18 cellular contexts compared by ENCODE assay signal in genomic region chr3:187848396-187848795, GRCh38.
DNase-seq lines count a peak whose midpoint lies in the region; ATAC-seq and TF ChIP-seq lines count a peak whose summit lies in the region.
"Had no signal": no experiment of that assay in that cellular context is flagged by ENCODE, and none has a peak within 500 bp of the region (broad histone marks: within the 10 kb centered on the region; RNA-seq: fewer than 3 reads in every experiment).

No MANE protein-coding gene starts in this region.

- no peak overlapping the region for H2BK5ac ChIP-seq in mesenchymal stem cell (ENCODE audit: low read depth, low read length, poor library complexity, severe bottlenecking)

- DNase-seq in CD14-positive monocyte (ENCODE audit: low spot score) (no peak), GM23248 (peak; percentile 34), amniotic epithelial cell (ENCODE audit: low read depth) (peak; percentile 24), mesenchymal stem cell (no peak), NCI-H82 treated with DMSO at 0.1 percent for 48 hours (lab: John Stamatoyannopoulos, UW; ENCODE audit: unreplicated experiment) (no peak)
- no peak for DNase-seq in CD8-positive, alpha-beta T cell
- DNase-seq: C1 segment of cervical spinal cord; CD4-positive, CD25-positive, alpha-beta regulatory T cell; CD8-positive, alpha-beta memory T cell; DMS 273 treated with DMSO at 0.1 percent for 48 hours; DMS79; EL; GDM1; H7; HCEC 1CT had no signal

- H3K79me1 ChIP-seq in mesenchymal stem cell (replicated peaks; ENCODE audit: low read length, poor library complexity, severe bottlenecking), result no peaks in the 10 kb centered on the region

- no peak overlapping the region for H4K91ac ChIP-seq in mesenchymal stem cell (ENCODE audit: low read length)

- POLR2A ChIA-PET in CD8-positive, alpha-beta T cell (lab: Charles Lee), result no interaction called here

- H3K4me1 ChIP-seq in GM23248 (ENCODE audit: insufficient read depth), result no peaks in the 10 kb centered on the region
- H3K4me1 ChIP-seq in neutrophil (ENCODE audit: control insufficient read depth in 1 of 2, insufficient read depth in 1 of 2, low read depth in 1 of 2, low read length in 1 of 2), result peaks cover 57 to 64% of the 10 kb centered on the region in 2 experiments
- no peaks in the 10 kb centered on the region for H3K4me1 ChIP-seq in mesenchymal stem cell (ENCODE audit: control insufficient read depth, insufficient read depth, low read depth, low read length)
- H3K4me1 ChIP-seq in CD8-positive, alpha-beta T cell (ENCODE audit: insufficient read depth, low read length), result no peaks in the 10 kb centered on the region

- no peak overlapping the region for H4K8ac ChIP-seq in mesenchymal stem cell (ENCODE audit: low read length)

- H3K9me2 ChIP-seq in GM23248 (ENCODE audit: insufficient read depth), result no peaks in the 10 kb centered on the region

- H3K27ac ChIP-seq in GM23248 (no peak overlapping the region), neutrophil (peak overlapping the region; percentile 93), mesenchymal stem cell (ENCODE audit: low read length, poor library complexity, severe bottlenecking) (no peak overlapping the region)
- H3K27ac ChIP-seq in CD8-positive, alpha-beta T cell (ENCODE audit: low read depth, low read length), result no peak overlapping the region

- H3F3A ChIP-seq in GM23248 (ENCODE audit: insufficient read depth), result no peaks in the 10 kb centered on the region

- H3K27me3 ChIP-seq in GM23248 (replicated peaks; ENCODE audit: insufficient read depth) (no peaks in the 10 kb centered on the region), neutrophil (no peaks in the 10 kb centered on the region), mesenchymal stem cell (ENCODE audit: control insufficient read depth in 1 of 2, insufficient read depth in 1 of 2, low read length in 2 of 2) (no peaks in the 10 kb centered on the region)
- no peaks in the 10 kb centered on the region for H3K27me3 ChIP-seq in CD8-positive, alpha-beta T cell (ENCODE audit: insufficient read depth, low read length)

- peaks cover 0 to 2% (median 0%) of the 10 kb centered on the region in 7 donors for H3K9me3 Mint-ChIP-seq in CD14-positive monocyte
- no peaks in the 10 kb centered on the region for H3K9me3 Mint-ChIP-seq in CD8-positive, alpha-beta T cell
- H3K9me3 Mint-ChIP-seq: CD8-positive, alpha-beta memory T cell had no signal

- H2BK120ac ChIP-seq in mesenchymal stem cell (ENCODE audit: low read depth, low read length), result no peak overlapping the region

- no peak overlapping the region for H3K14ac ChIP-seq in mesenchymal stem cell (ENCODE audit: low read length in 2 of 2)

- intact Hi-C loops in CD14-positive monocyte (cut with micrococcal nuclease), result no loop called here
- intact Hi-C loops in CD8-positive, alpha-beta T cell (cut with DNase I, micrococcal nuclease), result loop anchor here in 1 of 2 experiments (1.0 kb wide), 1 partner anchor 18 kb away; no protein-coding TSS in a partner anchor

- H3K9me3 ChIP-seq in GM23248 (ENCODE audit: low read depth) (no peaks in the 10 kb centered on the region), neutrophil (no peaks in the 10 kb centered on the region), mesenchymal stem cell (ENCODE audit: control insufficient read depth, low read length) (peaks cover 5% of the 10 kb centered on the region)
- no peaks in the 10 kb centered on the region for H3K9me3 ChIP-seq in CD8-positive, alpha-beta T cell (ENCODE audit: low read length)

- in situ Hi-C loops in GM23248 (cut with MboI), result no loop called here

- H2BK15ac ChIP-seq in mesenchymal stem cell (ENCODE audit: low read depth, poor library complexity, severe bottlenecking), result no peak overlapping the region

- H3K27ac Mint-ChIP-seq in CD14-positive monocyte, result peak overlapping the region in 4 of 7 donors; percentile 2 to 97 (median 73)
- no peak overlapping the region for H3K27ac Mint-ChIP-seq in CD8-positive, alpha-beta T cell
- H3K27ac Mint-ChIP-seq: CD4-positive, CD25-positive, alpha-beta regulatory T cell had no signal

- ATAC-seq in GM19397 (IDR thresholded peaks at IDR 0.05; ENCODE audit: unreplicated experiment), result no peak
- no peak for ATAC-seq in CD8-positive, alpha-beta T cell
- ATAC-seq: GM12878 had no signal

- no peak overlapping the region for H3K4me3 Mint-ChIP-seq in CD14-positive monocyte
- H3K4me3 Mint-ChIP-seq in CD8-positive, alpha-beta T cell, result no peak overlapping the region
- H3K4me3 Mint-ChIP-seq: CD4-positive, CD25-positive, alpha-beta regulatory T cell; CD8-positive, alpha-beta memory T cell had no signal

- TF ChIP-seq CTCF in CD14-positive monocyte (IDR thresholded peaks at IDR 0.05) (no peak), neutrophil (IDR thresholded peaks at IDR 0.05) (no peak)
- TF ChIP-seq CTCF in CD8-positive, alpha-beta T cell (IDR thresholded peaks at IDR 0.05), result no peak

- H3K4me2 ChIP-seq in GM23248 (ENCODE audit: unreplicated experiment), result no peak overlapping the region
- H3K4me2 ChIP-seq in mesenchymal stem cell (ENCODE audit: low read length, poor library complexity, severe bottlenecking), result no peak overlapping the region

- no peaks in the 10 kb centered on the region for H3K79me2 ChIP-seq in GM23248 (ENCODE audit: insufficient read depth)

- no peak overlapping the region for H3K4ac ChIP-seq in mesenchymal stem cell (ENCODE audit: low read depth in 1 of 2, low read length in 2 of 2)

- H3K18ac ChIP-seq in mesenchymal stem cell (ENCODE audit: low read depth in 1 of 2, low read length in 2 of 2), result no peak overlapping the region

- CTCF ChIA-PET in CD8-positive, alpha-beta T cell (lab: Charles Lee), result no interaction called here

- H4K20me1 ChIP-seq in GM23248 (ENCODE audit: insufficient read depth), result no peaks in the 10 kb centered on the region

- no peak overlapping the region for H2AK5ac ChIP-seq in mesenchymal stem cell (ENCODE audit: low read length, severe bottlenecking)

- H3K36me3 Mint-ChIP-seq in CD14-positive monocyte, result no peaks in the 10 kb centered on the region
- H3K36me3 Mint-ChIP-seq in CD8-positive, alpha-beta T cell, result no peaks in the 10 kb centered on the region
- H3K36me3 Mint-ChIP-seq: CD4-positive, CD25-positive, alpha-beta regulatory T cell had no signal

- H3K4me1 Mint-ChIP-seq in CD14-positive monocyte, result peaks cover 36% of the 10 kb centered on the region
- H3K4me1 Mint-ChIP-seq in CD8-positive, alpha-beta T cell (ENCODE audit: low read depth), result peaks cover 4% of the 10 kb centered on the region
- H3K4me1 Mint-ChIP-seq: CD4-positive, CD25-positive, alpha-beta regulatory T cell had no signal

- H3K23ac ChIP-seq in mesenchymal stem cell (ENCODE audit: low read length in 2 of 2), result no peak overlapping the region

- H3K9ac ChIP-seq in GM23248 (no peak overlapping the region), mesenchymal stem cell (ENCODE audit: low read length) (no peak overlapping the region)

- H3K27me3 Mint-ChIP-seq in CD14-positive monocyte (ENCODE audit: low read depth in 3 of 3), result peaks cover 0 to 4% (median 2%) of the 10 kb centered on the region in 3 donors
- H3K27me3 Mint-ChIP-seq in CD8-positive, alpha-beta T cell (ENCODE audit: low read depth), result no peaks in the 10 kb centered on the region
- H3K27me3 Mint-ChIP-seq: CD4-positive, CD25-positive, alpha-beta regulatory T cell; CD8-positive, alpha-beta memory T cell had no signal

- WGBS in GM23248 (ENCODE audit: low coverage in 1 of 2, low lambda C conversion rate in 2 of 2, missing lambda C conversion rate in 2 of 2), 2 experiments, result 97 to 100% methylated on average over 1 of the region's 1 CpG
- 92% methylated on average over 1 of the region's 1 CpG for WGBS in mesenchymal stem cell

- H3K4me3 ChIP-seq in GM23248 (no peak overlapping the region), neutrophil (ENCODE audit: low read depth in 1 of 2, low read length in 1 of 2) (peak overlapping the region in 1 of 2 experiments; percentile 42), mesenchymal stem cell (ENCODE audit: insufficient read depth in 1 of 2, low read depth in 1 of 2, low read length in 2 of 2) (no peak overlapping the region)
- H3K4me3 ChIP-seq in CD8-positive, alpha-beta T cell (ENCODE audit: low read depth, low read length), result no peak overlapping the region
- H3K4me3 ChIP-seq: GM12878 had no signal

- H3K36me3 ChIP-seq in GM23248 (ENCODE audit: low read depth) (no peaks in the 10 kb centered on the region), neutrophil (no peaks in the 10 kb centered on the region), mesenchymal stem cell (ENCODE audit: control insufficient read depth in 1 of 2, insufficient read depth in 2 of 2, low read depth in 1 of 2, low read length in 2 of 2) (no peaks in the 10 kb centered on the region)
- no peaks in the 10 kb centered on the region for H3K36me3 ChIP-seq in CD8-positive, alpha-beta T cell (ENCODE audit: insufficient read depth, low read length)

- H2AFZ ChIP-seq in GM23248 (no peak overlapping the region), mesenchymal stem cell (ENCODE audit: low read depth, low read length) (no peak overlapping the region)

- no peak overlapping the region for H2BK12ac ChIP-seq in mesenchymal stem cell (ENCODE audit: low read length in 2 of 2)

Comparison
In these comparisons a context has a peak if more than half of its experiments do, and no peak if none do; other contexts are left out.
1. DNase-seq: peak in GM23248 (single experiment) and amniotic epithelial cell (single experiment); none in CD14-positive monocyte (single experiment), mesenchymal stem cell (single experiment), CD8-positive, alpha-beta T cell (0 of 7) and NCI-H82 treated with DMSO at 0.1 percent for 48 hours (single experiment).